Comparison of ENCODE assay signal across 1 cellular context in the genomic region with DNA sequence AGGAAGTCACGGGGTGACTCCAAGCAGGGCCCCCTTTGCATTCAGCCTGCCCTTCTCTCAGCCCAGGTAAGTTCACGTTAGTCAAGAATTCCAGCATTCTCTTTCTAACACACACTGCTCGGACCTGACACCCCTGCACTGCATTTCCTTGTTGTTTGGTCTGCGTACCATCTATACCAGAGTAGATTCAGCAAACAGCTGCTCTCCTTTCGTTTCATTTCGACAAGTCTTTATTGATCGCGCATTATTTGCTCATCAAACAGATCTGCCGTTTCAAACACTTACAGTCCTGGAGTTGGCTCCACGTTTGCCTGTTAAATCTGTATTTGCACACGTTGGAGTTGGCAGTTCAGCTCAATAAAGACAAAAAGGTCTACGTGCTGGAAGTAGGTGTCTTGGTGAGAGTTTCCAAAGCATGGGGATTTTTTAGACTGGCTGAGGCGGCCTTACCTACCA.
TF ChIP-seq lines count a peak whose summit lies in the region.

No MANE protein-coding gene starts in this region.

TF ChIP-seq in liver, 16 proteins besides CTCF, POLR2A, EP300 and RAD21 (continued from another document):
- peak in 1 of 2 donors; percentile 75 for TF ChIP-seq JUND (IDR thresholded peaks at IDR 0.05)
- peak; percentile 23 for TF ChIP-seq HNF4G (IDR thresholded peaks at IDR 0.05)
- TF ChIP-seq, protein P1, sequence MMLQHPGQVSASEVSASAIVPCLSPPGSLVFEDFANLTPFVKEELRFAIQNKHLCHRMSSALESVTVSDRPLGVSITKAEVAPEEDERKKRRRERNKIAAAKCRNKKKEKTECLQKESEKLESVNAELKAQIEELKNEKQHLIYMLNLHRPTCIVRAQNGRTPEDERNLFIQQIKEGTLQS (IDR thresholded peaks at IDR 0.05): peak; percentile 55
- peak in 1 of 2 donors; percentile 34 for TF ChIP-seq GABPA (IDR thresholded peaks at IDR 0.05 in 1 of 2, conservative IDR thresholded peaks at IDR 0.05 in 1 of 2)
- peak; percentile 36 to 86 for TF ChIP-seq RXRA (IDR thresholded peaks at IDR 0.05)
- no peak for TF ChIP-seq NR2F2 (IDR thresholded peaks at IDR 0.05)
- TF ChIP-seq, protein P2, sequence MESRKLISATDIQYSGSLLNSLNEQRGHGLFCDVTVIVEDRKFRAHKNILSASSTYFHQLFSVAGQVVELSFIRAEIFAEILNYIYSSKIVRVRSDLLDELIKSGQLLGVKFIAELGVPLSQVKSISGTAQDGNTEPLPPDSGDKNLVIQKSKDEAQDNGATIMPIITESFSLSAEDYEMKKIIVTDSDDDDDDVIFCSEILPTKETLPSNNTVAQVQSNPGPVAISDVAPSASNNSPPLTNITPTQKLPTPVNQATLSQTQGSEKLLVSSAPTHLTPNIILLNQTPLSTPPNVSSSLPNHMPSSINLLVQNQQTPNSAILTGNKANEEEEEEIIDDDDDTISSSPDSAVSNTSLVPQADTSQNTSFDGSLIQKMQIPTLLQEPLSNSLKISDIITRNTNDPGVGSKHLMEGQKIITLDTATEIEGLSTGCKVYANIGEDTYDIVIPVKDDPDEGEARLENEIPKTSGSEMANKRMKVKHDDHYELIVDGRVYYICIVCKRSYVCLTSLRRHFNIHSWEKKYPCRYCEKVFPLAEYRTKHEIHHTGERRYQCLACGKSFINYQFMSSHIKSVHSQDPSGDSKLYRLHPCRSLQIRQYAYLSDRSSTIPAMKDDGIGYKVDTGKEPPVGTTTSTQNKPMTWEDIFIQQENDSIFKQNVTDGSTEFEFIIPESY (IDR thresholded peaks at IDR 0.05): peak; percentile 65
- TF ChIP-seq YY1 (IDR thresholded peaks at IDR 0.05): peak; percentile 60
- peak; percentile 29 for TF ChIP-seq SP1 (IDR thresholded peaks at IDR 0.05)
- peak; percentile 78 for TF ChIP-seq FOXA1 (IDR thresholded peaks at IDR 0.05)
- TF ChIP-seq EGR1 (IDR thresholded peaks at IDR 0.05; ENCODE audit: low read depth in 2 of 2): peak in 1 of 2 donors; percentile 24
- TF ChIP-seq, protein P3, sequence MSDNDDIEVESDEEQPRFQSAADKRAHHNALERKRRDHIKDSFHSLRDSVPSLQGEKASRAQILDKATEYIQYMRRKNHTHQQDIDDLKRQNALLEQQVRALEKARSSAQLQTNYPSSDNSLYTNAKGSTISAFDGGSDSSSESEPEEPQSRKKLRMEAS (IDR thresholded peaks at IDR 0.05): peak; percentile 68
- TF ChIP-seq HNF4A (conservative IDR thresholded peaks at IDR 0.05): peak; percentile 61 to 85
